In the genomic region with DNA sequence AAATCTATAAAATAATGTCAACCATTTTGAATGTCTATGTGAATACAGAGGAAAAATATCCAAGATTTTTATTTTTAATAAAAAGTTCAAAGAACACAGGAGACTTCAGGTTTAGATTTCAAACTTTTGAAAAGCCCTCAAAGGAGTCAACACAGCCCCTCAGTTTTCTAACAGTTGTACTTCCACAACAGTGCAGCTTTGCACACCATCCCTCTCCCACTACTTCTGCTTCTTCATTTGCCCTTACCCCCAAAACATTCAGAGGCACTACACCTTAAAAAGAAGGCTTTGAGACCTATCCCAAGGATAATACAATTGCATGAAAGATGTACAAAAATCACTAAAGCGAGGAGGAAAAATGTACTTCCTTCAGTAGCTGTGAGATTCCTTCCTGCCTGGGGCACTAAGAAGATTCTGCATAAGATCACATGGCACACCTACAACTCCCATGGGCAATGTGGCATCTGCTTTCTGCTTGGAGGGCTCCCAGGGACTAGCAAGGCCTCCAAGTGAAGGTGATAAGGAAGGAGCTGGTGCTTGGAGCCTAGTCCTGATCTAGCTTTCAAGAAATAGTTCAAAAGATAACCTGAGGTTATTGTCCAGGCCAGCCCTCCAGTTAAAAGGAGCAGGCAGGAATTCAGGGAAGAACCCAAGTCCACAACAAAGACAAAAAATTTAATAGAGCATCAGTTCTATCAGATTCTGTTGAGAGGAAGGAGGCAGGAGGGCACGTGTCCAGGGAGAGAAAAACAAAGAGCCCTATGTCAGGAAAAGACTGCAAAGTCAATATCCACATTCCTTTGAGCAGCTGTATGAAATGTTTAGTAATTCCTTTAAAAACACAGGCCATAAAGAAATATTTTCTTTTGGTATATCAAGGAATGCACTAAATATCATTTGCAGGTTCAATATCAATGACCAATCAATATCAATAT, we compare ENCODE assay signal across 12 cellular contexts. TPM values are rescaled to one million over a fixed set of nuclear protein-coding genes. Genes with fewer than 3 reads are reported as not detected.
DNase-seq lines count a peak whose midpoint lies in the region; ATAC-seq and TF ChIP-seq lines count a peak whose summit lies in the region.
"Had no signal": no experiment of that assay in that cellular context is flagged by ENCODE, and none has a peak within 500 bp of the region (broad histone marks: within the 10 kb centered on the region; RNA-seq: fewer than 3 reads in every experiment).

No MANE protein-coding gene starts in this region.

- CTCF ChIA-PET in activated naive CD4-positive, alpha-beta T cell treated with anti-CD3 and anti-CD28 coated beads, Interleukin-2, amount 10 ng/mL, durations not matched to agents 7 days and 5 days (lab: Charles Lee): interaction anchor here (1.2 kb wide), 1 partner anchor 17 kb away, joined by 3 read pairs; no protein-coding TSS in a partner anchor

- in situ Hi-C loops in SK-MEL-5 (cut with HindIII; ENCODE audit: low pct_unique_long_range_greater_than_20kb, low sequenced_read_pairs): no loop called here

- H3K9me3 ChIP-seq in left lung: no peaks in the 10 kb centered on the region

- H3K36me3 ChIP-seq in left lung: peaks cover 0 to 8% of the 10 kb centered on the region in 2 donors

- no peaks in the 10 kb centered on the region for H3K27me3 Mint-ChIP-seq in activated naive CD4-positive, alpha-beta T cell treated with anti-CD3 and anti-CD28 coated beads, Interleukin-2, amount 50 U/mL, for 24 hours
- no peaks in the 10 kb centered on the region for H3K27me3 Mint-ChIP-seq in activated naive CD4-positive, alpha-beta T cell treated with anti-CD3 and anti-CD28 coated beads, Interleukin-2, amount 10 ng/mL, durations not matched to agents 7 days and 5 days
- no peaks in the 10 kb centered on the region for H3K27me3 Mint-ChIP-seq in type B pancreatic cell

- peak; percentile 27 for ATAC-seq in left lung
- ATAC-seq in activated naive CD4-positive, alpha-beta T cell treated with anti-CD3 and anti-CD28 coated beads, Interleukin-2, amount 50 U/mL, for 72 hours: no peak

- H3K4me3 ChIP-seq in left lung: no peak overlapping the region

- intact Hi-C loops in left lung (cut with DNase I): no loop called here

- no peak overlapping the region for H3K27ac ChIP-seq in left lung

- no peak for TF ChIP-seq CTCF in left lung (IDR thresholded peaks at IDR 0.05)
- TF ChIP-seq CTCF in type B pancreatic cell (conservative IDR thresholded peaks at IDR 0.05): no peak

- H3K4me1 Mint-ChIP-seq in activated naive CD4-positive, alpha-beta T cell treated with anti-CD3 and anti-CD28 coated beads, Interleukin-2, amount 50 U/mL, for 24 hours: peaks cover 84% of the 10 kb centered on the region
- peaks cover 25% of the 10 kb centered on the region for H3K4me1 Mint-ChIP-seq in activated naive CD4-positive, alpha-beta T cell treated with anti-CD3 and anti-CD28 coated beads, Interleukin-2, amount 10 ng/mL, durations not matched to agents 7 days and 5 days
- H3K4me1 Mint-ChIP-seq in type B pancreatic cell (ENCODE audit: unreplicated experiment): peaks cover 9% of the 10 kb centered on the region

- no peak for DNase-seq in activated naive CD4-positive, alpha-beta T cell treated with anti-CD3 and anti-CD28 coated beads, Interleukin-2, amount 10 ng/mL, durations not matched to agents 7 days and 5 days
- DNase-seq in SK-MEL-5 (ENCODE audit: low read depth, low spot score): peak; percentile 51
- DNase-seq in left lung: no peak
- no peak for DNase-seq in type B pancreatic cell (ENCODE audit: extremely low spot score, unreplicated experiment)
- no peak for DNase-seq in activated naive CD4-positive, alpha-beta T cell treated with anti-CD3 and anti-CD28 coated beads, Interleukin-2, amount 50 U/mL, for 72 hours (ENCODE audit: low spot score in 2 of 2)
- DNase-seq in NCI-H2196 (lab: John Stamatoyannopoulos, UW; ENCODE audit: unreplicated experiment): no peak
- DNase-seq in mucosa of gallbladder (ENCODE audit: low spot score): no peak
- DNase-seq: NCI-H1694 treated with DMSO at 0.1 percent for 48 hours, OCI-M1 had no signal

- no peaks in the 10 kb centered on the region for H3K9me3 Mint-ChIP-seq in activated naive CD4-positive, alpha-beta T cell treated with anti-CD3 and anti-CD28 coated beads, Interleukin-2, amount 50 U/mL, for 24 hours
- H3K9me3 Mint-ChIP-seq in activated naive CD4-positive, alpha-beta T cell treated with anti-CD3 and anti-CD28 coated beads, Interleukin-2, amount 10 ng/mL, durations not matched to agents 7 days and 5 days: no peaks in the 10 kb centered on the region
- no peaks in the 10 kb centered on the region for H3K9me3 Mint-ChIP-seq in type B pancreatic cell
- no peaks in the 10 kb centered on the region for H3K9me3 Mint-ChIP-seq in activated naive CD4-positive, alpha-beta T cell treated with anti-CD3 and anti-CD28 coated beads, Interleukin-2, amount 50 U/mL, for 72 hours
- H3K9me3 Mint-ChIP-seq: activated T-helper 2 cell treated with anti-CD3 and anti-CD28 coated beads, Interferon-gamma antibody, Interleukin-2, Interleukin-4, amounts not matched to agents 10 μg/mL and 5 μg/mL and 100 μg/mL, durations not matched to agents 14 hours and 24 hours and 36 hours had no signal

- H3K4me3 Mint-ChIP-seq in activated naive CD4-positive, alpha-beta T cell treated with anti-CD3 and anti-CD28 coated beads, Interleukin-2, amount 50 U/mL, for 24 hours: peak overlapping the region; percentile 59
- no peak overlapping the region for H3K4me3 Mint-ChIP-seq in activated naive CD4-positive, alpha-beta T cell treated with anti-CD3 and anti-CD28 coated beads, Interleukin-2, amount 10 ng/mL, durations not matched to agents 7 days and 5 days
- no peak overlapping the region for H3K4me3 Mint-ChIP-seq in type B pancreatic cell

- H3K4me1 ChIP-seq in left lung: peaks cover 0 to 43% of the 10 kb centered on the region in 2 donors

- peaks cover 3% of the 10 kb centered on the region for H3K36me3 Mint-ChIP-seq in activated naive CD4-positive, alpha-beta T cell treated with anti-CD3 and anti-CD28 coated beads, Interleukin-2, amount 50 U/mL, for 24 hours
- H3K36me3 Mint-ChIP-seq in activated naive CD4-positive, alpha-beta T cell treated with anti-CD3 and anti-CD28 coated beads, Interleukin-2, amount 10 ng/mL, durations not matched to agents 7 days and 5 days: peaks cover 21% of the 10 kb centered on the region
- peaks cover 4% of the 10 kb centered on the region for H3K36me3 Mint-ChIP-seq in type B pancreatic cell
- H3K36me3 Mint-ChIP-seq in activated naive CD4-positive, alpha-beta T cell treated with anti-CD3 and anti-CD28 coated beads, Interleukin-2, amount 50 U/mL, for 72 hours: peaks cover 0 to 31% of the 10 kb centered on the region in 2 donors

- H3K27ac Mint-ChIP-seq in activated naive CD4-positive, alpha-beta T cell treated with anti-CD3 and anti-CD28 coated beads, Interleukin-2, amount 50 U/mL, for 24 hours: peak overlapping the region; percentile 5
- H3K27ac Mint-ChIP-seq in activated naive CD4-positive, alpha-beta T cell treated with anti-CD3 and anti-CD28 coated beads, Interleukin-2, amount 10 ng/mL, durations not matched to agents 7 days and 5 days: no peak overlapping the region
- peak overlapping the region; percentile 48 for H3K27ac Mint-ChIP-seq in type B pancreatic cell
- peak overlapping the region in 1 of 2 donors; percentile 58 for H3K27ac Mint-ChIP-seq in activated naive CD4-positive, alpha-beta T cell treated with anti-CD3 and anti-CD28 coated beads, Interleukin-2, amount 50 U/mL, for 72 hours
- H3K27ac Mint-ChIP-seq: activated T-helper 2 cell treated with anti-CD3 and anti-CD28 coated beads, Interferon-gamma antibody, Interleukin-2, Interleukin-4, amounts not matched to agents 10 μg/mL and 5 μg/mL and 100 μg/mL, durations not matched to agents 14 hours and 24 hours and 36 hours had no signal

- no peaks in the 10 kb centered on the region for H3K27me3 ChIP-seq in left lung

RNA-seq across cellular contexts. Expression of gene ARAP2, which starts 19.1 kb away (rescaled TPM):
- total RNA-seq in SK-MEL-5 (2014; rRNA removed; shearing (Covaris generic)): 8.3 and 14.4 TPM in 2 replicates
- 2.0 and 2.8 TPM in 2 replicates for polyA plus RNA-seq in SK-MEL-5 (2015; cell fraction: cytosol; rRNA removed)
- 16.6 and 22.8 TPM in 2 replicates for polyA plus RNA-seq in SK-MEL-5 (2015; cell fraction: nucleus; rRNA removed)
- 10 to 100 TPM; 25.4 to 35.2 TPM for total RNA-seq in left lung
- total RNA-seq in type B pancreatic cell (ENCODE audit: low replicate concordance): 10.8 and 20.0 TPM in 2 replicates
- 10 to 100 TPM; 24.5 to 90.8 TPM for total RNA-seq in activated naive CD4-positive, alpha-beta T cell treated with anti-CD3 and anti-CD28 coated beads, Interleukin-2, amount 50 U/mL, for 72 hours
- 22.3 TPM for total RNA-seq in mucosa of gallbladder

RNA-seq across cellular contexts. Expression of gene DTHD1, which starts 56.2 kb away (rescaled TPM):
- total RNA-seq in SK-MEL-5 (2014; rRNA removed; shearing (Covaris generic)): not detected in 2 replicates
- not detected in 2 replicates for polyA plus RNA-seq in SK-MEL-5 (2015; cell fraction: cytosol; rRNA removed)
- polyA plus RNA-seq in SK-MEL-5 (2015; cell fraction: nucleus; rRNA removed): 0.23 TPM in 1 of 2 replicates, not detected in the other
- total RNA-seq in left lung (1 to 10 TPM in 1 of 2 donors, under 1 TPM in 1; 0.38 to 5.8 TPM), type B pancreatic cell (ENCODE audit: low replicate concordance) (0.14 TPM in 1 of 2 replicates, not detected in the other), mucosa of gallbladder (0.20 TPM)
- 1 to 10 TPM in 1 of 2 donors, under 1 TPM in 1; 0.20 to 3.6 TPM for total RNA-seq in activated naive CD4-positive, alpha-beta T cell treated with anti-CD3 and anti-CD28 coated beads, Interleukin-2, amount 50 U/mL, for 72 hours
- total RNA-seq: pulmonary artery endothelial cell had no signal
